10 cellular contexts compared by ENCODE assay signal in genomic region chr18:13382683-13382989, GRCh38.
DNase-seq lines count a peak whose midpoint lies in the region; ATAC-seq and TF ChIP-seq lines count a peak whose summit lies in the region.
"Had no signal": no experiment of that assay in that cellular context is flagged by ENCODE, and none has a peak within 500 bp of the region (broad histone marks: within the 10 kb centered on the region; RNA-seq: fewer than 3 reads in every experiment).

No MANE protein-coding gene starts in this region.

- no peak for TF ChIP-seq CTCF in mucosa of descending colon (IDR thresholded peaks at IDR 0.05)
- no peak for TF ChIP-seq CTCF in tibial artery (IDR thresholded peaks at IDR 0.05)
- no peak for TF ChIP-seq CTCF in lower leg skin (IDR thresholded peaks at IDR 0.05)

- ATAC-seq in mucosa of descending colon (peak; percentile 8), GM21423 (IDR thresholded peaks at IDR 0.05; ENCODE audit: unreplicated experiment) (no peak)

- H3K36me3 ChIP-seq in mucosa of descending colon (ENCODE audit: low read depth): no peaks in the 10 kb centered on the region
- peaks cover 0 to 6% (median 3%) of the 10 kb centered on the region in 3 donors for H3K36me3 ChIP-seq in tibial artery

- H3K4me3 ChIP-seq in mucosa of descending colon (no peak overlapping the region), tibial artery (peak overlapping the region in 1 of 2 donors; percentile 37), lower leg skin (ENCODE audit: low read depth, poor library complexity, severe bottlenecking) (no peak overlapping the region)

- TF ChIP-seq POLR2A in lower leg skin (IDR thresholded peaks at IDR 0.05): no peak

- WGBS in lower leg skin, 2 donors: 70 to 85% methylated on average over 4 of the region's 4 CpGs

- intact Hi-C loops in mucosa of descending colon (cut with DNase I, micrococcal nuclease): no loop called here
- intact Hi-C loops in tibial artery (cut with DNase I; ENCODE audit: low total_unique reads): no loop called here
- intact Hi-C loops in lower leg skin (cut with DNase I; ENCODE audit: low total_unique reads): no loop called here

- H3K4me1 ChIP-seq in mucosa of descending colon (ENCODE audit: low read depth) (peaks cover 10% of the 10 kb centered on the region), tibial artery (peaks cover 0 to 66% (median 38%) of the 10 kb centered on the region in 4 donors)

- no peaks in the 10 kb centered on the region for H3K27me3 ChIP-seq in tibial artery

- H3K9me3 ChIP-seq in mucosa of descending colon: no peaks in the 10 kb centered on the region
- no peaks in the 10 kb centered on the region for H3K9me3 ChIP-seq in tibial artery

- DNase-seq in activated CD8-positive, alpha-beta memory T cell treated with anti-CD3 and anti-CD28 coated beads, Interleukin-2, amount 50 U/mL, for 48 hours: peak; percentile 61
- DNase-seq in activated CD8-positive, alpha-beta memory T cell treated with anti-CD3 and anti-CD28 coated beads, Interleukin-2, amount 50 U/mL, for 4 hours: no peak
- no peak for DNase-seq in caudate nucleus (lab: John Stamatoyannopoulos, UW)
- DNase-seq in mucosa of descending colon: peak in 1 of 3 donors; percentile 32
- DNase-seq in tibial artery: no peak
- no peak for DNase-seq in lower leg skin (ENCODE audit: low spot score in 2 of 2)
- DNase-seq in CD1c-positive myeloid dendritic cell (ENCODE audit: extremely low spot score): no peak
- DNase-seq: HFFc6; NK-92 treated with Interleukin-12 subunit alpha and Interleukin-12 subunit beta, amount 100 ng/mL, for 24 hours had no signal

- peak overlapping the region; percentile 92 for H3K27ac ChIP-seq in caudate nucleus (ENCODE audit: low read depth, low read length)
- H3K27ac ChIP-seq in tibial artery: peak overlapping the region; percentile 84 to 85
